In the genomic region with DNA sequence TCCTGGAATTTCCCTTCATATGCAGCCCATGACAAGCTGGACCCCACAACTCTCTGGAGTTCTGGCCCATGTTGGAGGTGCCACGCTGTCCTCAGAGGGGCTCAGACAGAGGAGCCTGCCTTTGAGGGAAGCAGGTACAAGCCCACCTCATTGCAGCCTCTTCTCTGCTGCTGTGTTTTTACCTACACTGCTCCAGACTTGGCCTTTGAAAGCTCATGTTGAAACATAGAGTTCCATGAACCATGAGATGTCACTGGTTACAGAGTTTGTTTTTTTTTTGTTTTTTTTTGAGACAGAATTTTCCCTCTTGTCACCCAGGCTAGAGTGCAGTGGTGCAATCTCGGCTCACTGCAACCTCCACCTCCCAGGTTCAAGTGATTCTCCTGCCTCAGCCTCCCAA, we compare ENCODE assay signal across 26 cellular contexts. TPM values are rescaled to one million over a fixed set of nuclear protein-coding genes. Genes with fewer than 3 reads are reported as not detected.
"Had no signal": no experiment of that assay in that cellular context is flagged by ENCODE, and none has a peak within 500 bp of the region (broad histone marks: within the 10 kb centered on the region; RNA-seq: fewer than 3 reads in every experiment).

No MANE protein-coding gene starts in this region.

- H3K9ac ChIP-seq: SK-N-SH had no signal

- ATAC-seq: activated CD4-positive, alpha-beta T cell treated with anti-CD3 and anti-CD28 coated beads for 36 hours; activated T-helper 17 cell treated with anti-CD3 and anti-CD28 coated beads, Interleukin-2, amount 50 U/mL, for 72 hours; Right ventricle myocardium inferior had no signal

- H3K4me2 ChIP-seq: PC-9, SK-N-SH had no signal

- H2AFZ ChIP-seq: PC-9 had no signal

- H3K4me1 Mint-ChIP-seq: activated CD4-positive, alpha-beta memory T cell treated with anti-CD3 and anti-CD28 coated beads, Interleukin-2, amount 10 ng/mL, durations not matched to agents 7 days and 5 days; activated CD4-positive, alpha-beta T cell treated with anti-CD3 and anti-CD28 coated beads for 36 hours; activated T-helper 17 cell treated with anti-CD3 and anti-CD28 coated beads, Interleukin-2, amount 50 U/mL, for 72 hours had no signal

- H3K4me1 ChIP-seq: SJCRH30 had no signal

- DNase-seq: activated CD4-positive, alpha-beta memory T cell treated with anti-CD3 and anti-CD28 coated beads, Interleukin-2, amount 10 ng/mL, durations not matched to agents 7 days and 5 days; activated CD4-positive, alpha-beta T cell treated with anti-CD3 and anti-CD28 coated beads for 36 hours; activated CD4-positive, alpha-beta T cell treated with anti-CD3 and anti-CD28 coated beads, Interleukin-2, amount 50 U/mL, for 1 hour; activated gamma-delta T cell; activated naive CD4-positive, alpha-beta T cell treated with anti-CD3 and anti-CD28 coated beads for 36 hours; activated T-cell treated with anti-CD3 and anti-CD28 coated beads for 4 hours; activated T-cell treated with anti-CD3 and anti-CD28 coated beads, Interleukin-2, amount 50 U/mL, for 48 hours; amygdala; brain microvascular endothelial cell; cerebellar nuclear complex; MG63; NCI-H1105 treated with DMSO at 0.1 percent for 48 hours; NCI-H1436 treated with DMSO at 0.1 percent for 48 hours; NCI-H187; PC-9; SJCRH30; SK-N-SH; T-helper 1 cell; WERI-Rb-1 had no signal

- H3K27ac ChIP-seq: brain microvascular endothelial cell, PC-9, SJCRH30, WERI-Rb-1 had no signal

- H3K27me3 ChIP-seq: brain microvascular endothelial cell, MG63, SJCRH30 had no signal

- H3K9me3 Mint-ChIP-seq: activated CD4-positive, alpha-beta memory T cell treated with anti-CD3 and anti-CD28 coated beads, Interleukin-2, amount 10 ng/mL, durations not matched to agents 7 days and 5 days; activated naive CD4-positive, alpha-beta T cell treated with anti-CD3 and anti-CD28 coated beads for 36 hours; activated T-helper 17 cell treated with anti-CD3 and anti-CD28 coated beads, Interleukin-2, amount 50 U/mL, for 72 hours had no signal

- H3K9me3 ChIP-seq: MG63, SJCRH30, SK-N-SH had no signal

- H3K4me3 ChIP-seq: MG63, PC-9, SJCRH30 had no signal

- H3K36me3 Mint-ChIP-seq: activated naive CD8-positive, alpha-beta T cell had no signal

- H3K4me3 Mint-ChIP-seq: activated CD4-positive, alpha-beta memory T cell treated with anti-CD3 and anti-CD28 coated beads, Interleukin-2, amount 10 ng/mL, durations not matched to agents 7 days and 5 days; activated CD4-positive, alpha-beta T cell treated with anti-CD3 and anti-CD28 coated beads for 36 hours; activated naive CD4-positive, alpha-beta T cell treated with anti-CD3 and anti-CD28 coated beads for 36 hours; activated naive CD8-positive, alpha-beta T cell; activated T-helper 17 cell treated with anti-CD3 and anti-CD28 coated beads, Interleukin-2, amount 50 U/mL, for 72 hours had no signal

- H3K36me3 ChIP-seq: brain microvascular endothelial cell, MG63, SJCRH30, WERI-Rb-1 had no signal

- H3K27ac Mint-ChIP-seq: activated CD4-positive, alpha-beta memory T cell treated with anti-CD3 and anti-CD28 coated beads, Interleukin-2, amount 10 ng/mL, durations not matched to agents 7 days and 5 days; activated CD4-positive, alpha-beta T cell treated with anti-CD3 and anti-CD28 coated beads for 36 hours; activated naive CD4-positive, alpha-beta T cell treated with anti-CD3 and anti-CD28 coated beads for 36 hours; activated naive CD8-positive, alpha-beta T cell; activated T-helper 17 cell treated with anti-CD3 and anti-CD28 coated beads, Interleukin-2, amount 50 U/mL, for 72 hours had no signal

- H3K9me2 ChIP-seq: SK-N-SH had no signal

- H3K27me3 Mint-ChIP-seq: activated CD4-positive, alpha-beta T cell treated with anti-CD3 and anti-CD28 coated beads for 36 hours; activated naive CD8-positive, alpha-beta T cell; activated T-helper 17 cell treated with anti-CD3 and anti-CD28 coated beads, Interleukin-2, amount 50 U/mL, for 72 hours had no signal

- FAIRE-seq: astrocyte, colon had no signal

RNA-seq across cellular contexts. Expression of a gene that starts 38.9 kb away (rescaled TPM):
- total RNA-seq: activated CD4-positive, alpha-beta T cell treated with anti-CD3 and anti-CD28 coated beads for 36 hours; activated CD8-positive, alpha-beta memory T cell treated with anti-CD3 and anti-CD28 coated beads for 36 hours; activated naive CD4-positive, alpha-beta T cell treated with anti-CD3 and anti-CD28 coated beads for 36 hours; astrocyte; cardiac septum; PC-9; Right ventricle myocardium inferior had no signal
- polyA plus RNA-seq: SK-N-SH had no signal
